ENCODE assay signal across 27 cellular contexts in genomic region chr11:30717621-30718020, GRCh38.
"Had no signal": no experiment of that assay in that cellular context is flagged by ENCODE, and none has a peak within 500 bp of the region (broad histone marks: within the 10 kb centered on the region; RNA-seq: fewer than 3 reads in every experiment).

No MANE protein-coding gene starts in this region.

- ATAC-seq: naive thymus-derived CD4-positive, alpha-beta T cell; natural killer cell; right cardiac atrium; stimulated activated effector memory CD8-positive, alpha-beta T cell treated with anti-CD3 and anti-CD28 coated beads, Interleukin-12 subunit alpha, Interleukin-12 subunit beta, amount 100 ng/mL, for 72 hours; stimulated activated naive B cell treated with anti-CD40 and anti-IgM and Interleukin-4, amounts not matched to agents 10 μg/mL and 1 μg/mL and 100 μg/mL, for 72 hours; upper lobe of right lung had no signal

- H3K9me3 ChIP-seq: neutrophil, pancreas, prostate gland, right lobe of liver, sigmoid colon, stomach, thoracic aorta, thyroid gland, tibial nerve, upper lobe of right lung, uterus had no signal

- DNase-seq: naive thymus-derived CD4-positive, alpha-beta T cell; natural killer cell; nephron progenitor cell; nucleus accumbens; pancreas; right cardiac atrium; right lobe of liver; sigmoid colon; small intestine; stimulated activated CD4-positive, alpha-beta T cell treated with anti-CD3 and anti-CD28 coated beads, Interleukin-15, amount 100 ng/mL, for 24 hours; stimulated activated CD4-positive, alpha-beta T cell treated with anti-CD3 and anti-CD28 coated beads, Interleukin-2, amount 100 ng/mL, for 24 hours; stimulated activated CD4-positive, alpha-beta T cell treated with anti-CD3 and anti-CD28 coated beads, Interleukin-2, amount 100 ng/mL, for 48 hours; stimulated activated CD4-positive, alpha-beta T cell treated with anti-CD3 and anti-CD28 coated beads, Interleukin-4, amount 100 ng/mL, for 24 hours; stimulated activated naive B cell treated with anti-CD40 and anti-IgM and Interleukin-4, amounts not matched to agents 10 μg/mL and 1 μg/mL and 100 μg/mL, for 72 hours; stimulated activated naive CD4-positive, alpha-beta T cell treated with Interleukin-2 at 50 U/mL for 16 hours; stomach; thyroid gland; trophoblast cell; upper lobe of right lung; uterus had no signal

- H3K4me1 Mint-ChIP-seq: naive thymus-derived CD4-positive, alpha-beta T cell; natural killer cell; stimulated activated effector memory CD8-positive, alpha-beta T cell treated with anti-CD3 and anti-CD28 coated beads, Interleukin-12 subunit alpha, Interleukin-12 subunit beta, amount 100 ng/mL, for 72 hours; stimulated activated naive B cell treated with anti-CD40 and anti-IgM and Interleukin-4, amounts not matched to agents 10 μg/mL and 1 μg/mL and 100 μg/mL, for 72 hours had no signal

- H3K4me3 Mint-ChIP-seq: naive thymus-derived CD4-positive, alpha-beta T cell; natural killer cell; nephron progenitor cell; neural crest cell; stimulated activated effector memory CD8-positive, alpha-beta T cell treated with anti-CD3 and anti-CD28 coated beads, Interleukin-12 subunit alpha, Interleukin-12 subunit beta, amount 100 ng/mL, for 72 hours; stimulated activated naive B cell treated with anti-CD40 and anti-IgM and Interleukin-4, amounts not matched to agents 10 μg/mL and 1 μg/mL and 100 μg/mL, for 72 hours; stimulated activated naive CD8-positive, alpha-beta T cell treated with anti-CD3 and anti-CD28 coated beads, Interleukin-15, Interleukin-2, amounts not matched to agents 100 ng/mL and 50 ng/mL, for 24 hours had no signal

- H3K9me3 Mint-ChIP-seq: natural killer cell; nephron progenitor cell; stimulated activated effector memory CD8-positive, alpha-beta T cell treated with anti-CD3 and anti-CD28 coated beads, Interleukin-12 subunit alpha, Interleukin-12 subunit beta, amount 100 ng/mL, for 72 hours; stimulated activated naive CD8-positive, alpha-beta T cell treated with anti-CD3 and anti-CD28 coated beads, Interleukin-15, Interleukin-2, amounts not matched to agents 100 ng/mL and 50 ng/mL, for 24 hours had no signal

- H3K27ac ChIP-seq: neutrophil, pancreas, prostate gland, right lobe of liver, sigmoid colon, stomach, thoracic aorta, thyroid gland, tibial nerve, upper lobe of right lung, uterus had no signal

- H3K27me3 ChIP-seq: neutrophil, pancreas, right lobe of liver, sigmoid colon, stomach, thyroid gland, tibial nerve, upper lobe of right lung, uterus had no signal

- H3K36me3 Mint-ChIP-seq: naive thymus-derived CD4-positive, alpha-beta T cell; natural killer cell; stimulated activated effector memory CD8-positive, alpha-beta T cell treated with anti-CD3 and anti-CD28 coated beads, Interleukin-12 subunit alpha, Interleukin-12 subunit beta, amount 100 ng/mL, for 72 hours; stimulated activated naive B cell treated with anti-CD40 and anti-IgM and Interleukin-4, amounts not matched to agents 10 μg/mL and 1 μg/mL and 100 μg/mL, for 72 hours had no signal

- H3K27me3 Mint-ChIP-seq: naive thymus-derived CD4-positive, alpha-beta T cell; stimulated activated naive B cell treated with anti-CD40 and anti-IgM and Interleukin-4, amounts not matched to agents 10 μg/mL and 1 μg/mL and 100 μg/mL, for 72 hours; stimulated activated naive CD8-positive, alpha-beta T cell treated with anti-CD3 and anti-CD28 coated beads, Interleukin-15, Interleukin-2, amounts not matched to agents 100 ng/mL and 50 ng/mL, for 24 hours had no signal

- H3K27ac Mint-ChIP-seq: natural killer cell; nephron progenitor cell; stimulated activated effector memory CD8-positive, alpha-beta T cell treated with anti-CD3 and anti-CD28 coated beads, Interleukin-12 subunit alpha, Interleukin-12 subunit beta, amount 100 ng/mL, for 72 hours; stimulated activated naive B cell treated with anti-CD40 and anti-IgM and Interleukin-4, amounts not matched to agents 10 μg/mL and 1 μg/mL and 100 μg/mL, for 72 hours; stimulated activated naive CD8-positive, alpha-beta T cell treated with anti-CD3 and anti-CD28 coated beads, Interleukin-15, Interleukin-2, amounts not matched to agents 100 ng/mL and 50 ng/mL, for 24 hours had no signal

- H3K4me1 ChIP-seq: pancreas, prostate gland, right lobe of liver, sigmoid colon, stomach, upper lobe of right lung, uterus had no signal
